ENCODE assay signal across 25 cellular contexts in genomic region chr9:129572052-129572425, GRCh38. TPM values are rescaled to one million over a fixed set of nuclear protein-coding genes. Genes with fewer than 3 reads are reported as not detected.
DNase-seq lines count a peak whose midpoint lies in the region; ATAC-seq, FAIRE-seq and TF ChIP-seq lines count a peak whose summit lies in the region.
"Had no signal": no experiment of that assay in that cellular context is flagged by ENCODE, and none has a peak within 500 bp of the region (broad histone marks: within the 10 kb centered on the region; RNA-seq: fewer than 3 reads in every experiment).

No MANE protein-coding gene starts in this region.

- H3K18ac ChIP-seq in mesenchymal stem cell (ENCODE audit: low read depth in 1 of 2, low read length in 2 of 2), result no peak overlapping the region

- TF ChIP-seq CTCF in A549 (IDR thresholded peaks at IDR 0.05) (no peak), osteoblast (IDR thresholded peaks at IDR 0.05; ENCODE audit: extremely low read depth, low read depth, low read length) (no peak)

- CTCF ChIA-PET in A549 (lab: Yijun Ruan, JAX), result interaction anchor here (0.7 to 4.2 kb wide), 17 partner anchors 9 to 440 kb away, joined by 3 to 29 read pairs (median 4); no protein-coding TSS in a partner anchor

- H3K9me3 ChIP-seq in A549 (peaks cover 18% of the 10 kb centered on the region; the same call in 2 of the 3 replicates), NT2/D1 (ENCODE audit: insufficient read depth, low read length) (peaks cover 15% of the 10 kb centered on the region; the same call in 1 of the 2 replicates), mesenchymal stem cell (ENCODE audit: control insufficient read depth, low read length) (no peaks in the 10 kb centered on the region), osteoblast (ENCODE audit: low read depth, low read length) (no peaks in the 10 kb centered on the region)
- H3K9me3 ChIP-seq: BLaER1, MG63, SJCRH30 had no signal

- no peaks in the 10 kb centered on the region for H4K20me1 ChIP-seq in osteoblast (ENCODE audit: insufficient read depth, low read length)
- H4K20me1 ChIP-seq: BLaER1 had no signal

- WGBS in A549 (ENCODE audit: missing lambda C conversion rate), result 94% methylated on average over 6 of the region's 7 CpGs
- WGBS in mesenchymal stem cell, result 98% methylated on average over 7 of the region's 7 CpGs

- no peak for ATAC-seq in A549
- ATAC-seq: CD8-positive, alpha-beta T cell had no signal

- no peak overlapping the region for H3K14ac ChIP-seq in mesenchymal stem cell (ENCODE audit: low read length in 2 of 2)

- H3K4me2 ChIP-seq in A549 (no peak overlapping the region), mesenchymal stem cell (ENCODE audit: low read length, poor library complexity, severe bottlenecking) (no peak overlapping the region), osteoblast (ENCODE audit: insufficient read depth, low read length) (no peak overlapping the region)
- H3K4me2 ChIP-seq: BLaER1 had no signal

- H3K79me2 ChIP-seq in osteoblast (ENCODE audit: insufficient read depth, low read length), result no peaks in the 10 kb centered on the region

- no peak overlapping the region for H2BK5ac ChIP-seq in mesenchymal stem cell (ENCODE audit: low read depth, low read length, poor library complexity, severe bottlenecking)

- H2BK12ac ChIP-seq in mesenchymal stem cell (ENCODE audit: low read length in 2 of 2), result peak overlapping the region in 1 of 2 experiments; percentile 98

- POLR2A ChIA-PET in A549 (lab: Yijun Ruan, JAX), result interaction anchor here (2.7 to 4.9 kb wide), 3 partner anchors 25 to 395 kb away, joined by 17 to 44 read pairs (median 21); partner anchors contain the start of gene IER5L

- H3K79me1 ChIP-seq in mesenchymal stem cell (replicated peaks; ENCODE audit: low read length, poor library complexity, severe bottlenecking), result no peaks in the 10 kb centered on the region

- no peak overlapping the region for H3K23ac ChIP-seq in mesenchymal stem cell (ENCODE audit: low read length in 2 of 2)

- H4K8ac ChIP-seq in mesenchymal stem cell (ENCODE audit: low read length), result no peak overlapping the region

- DNase-seq in A549 (ENCODE audit: low read depth in 1 of 2, low spot score in 1 of 2) (no peak), NT2/D1 (ENCODE audit: low read depth, low spot score) (no peak), mesenchymal stem cell (no peak), osteoblast (ENCODE audit: insufficient read length, low spot score, missing footprints) (no peak), OCI-M2 (lab: John Stamatoyannopoulos, UW; ENCODE audit: unreplicated experiment) (no peak), islet precursor cell (no peak), KBM-7 (no peak), hypothalamus (lab: John Stamatoyannopoulos, UW) (no peak)
- DNase-seq: CD8-positive, alpha-beta T cell; H7; Kasumi-1; MG63; NCI-H1092; NCI-H1436 treated with DMSO at 0.1 percent for 48 hours; NCI-H2029 treated with DMSO at 0.1 percent for 48 hours; NCI-H2171; NCI-H526; SJCRH30 had no signal

- no peak overlapping the region for H2BK15ac ChIP-seq in mesenchymal stem cell (ENCODE audit: low read depth, poor library complexity, severe bottlenecking)

- H3K4me3 ChIP-seq in A549 (no peak overlapping the region), NT2/D1 (ENCODE audit: insufficient read length, low read depth) (no peak overlapping the region), mesenchymal stem cell (ENCODE audit: insufficient read depth in 1 of 2, low read depth in 1 of 2, low read length in 2 of 2) (no peak overlapping the region), osteoblast (ENCODE audit: insufficient read depth, low read length) (no peak overlapping the region)
- H3K4me3 ChIP-seq: BLaER1, MG63, SJCRH30 had no signal

- H3K9ac ChIP-seq in NT2/D1 (ENCODE audit: insufficient read length, low read depth), result peak overlapping the region; percentile 21
- no peak overlapping the region for H3K9ac ChIP-seq in mesenchymal stem cell (ENCODE audit: low read length)
- H3K9ac ChIP-seq: BLaER1 had no signal

- in situ Hi-C loops in KBM-7 (cut with MboI; ENCODE audit: low pct_unique_long_range_greater_than_20kb, low sequenced_read_pairs), result no loop called here

- H4K91ac ChIP-seq in mesenchymal stem cell (ENCODE audit: low read length), result peak overlapping the region; percentile 34

- H3K27me3 ChIP-seq in NT2/D1 (ENCODE audit: insufficient read depth, insufficient read length), result no peaks in the 10 kb centered on the region
- H3K27me3 ChIP-seq in mesenchymal stem cell (ENCODE audit: control insufficient read depth in 1 of 2, insufficient read depth in 1 of 2, low read length in 2 of 2), result no peaks in the 10 kb centered on the region
- H3K27me3 ChIP-seq in osteoblast (ENCODE audit: insufficient read depth, low read length), result no peaks in the 10 kb centered on the region
- H3K27me3 ChIP-seq: MG63 had no signal

- H3K27ac ChIP-seq in A549 (peak overlapping the region; percentile 99 to 100), mesenchymal stem cell (ENCODE audit: low read length, poor library complexity, severe bottlenecking) (no peak overlapping the region), osteoblast (ENCODE audit: low read depth, low read length) (peak overlapping the region; percentile 90)
- H3K27ac ChIP-seq: BLaER1, HL-60, SJCRH30 had no signal

- H3K36me3 ChIP-seq in NT2/D1 (ENCODE audit: insufficient read depth, insufficient read length, low read length) (no peaks in the 10 kb centered on the region), mesenchymal stem cell (ENCODE audit: control insufficient read depth in 1 of 2, insufficient read depth in 2 of 2, low read depth in 1 of 2, low read length in 2 of 2) (no peaks in the 10 kb centered on the region), osteoblast (ENCODE audit: insufficient read depth, low read length) (no peaks in the 10 kb centered on the region)
- H3K36me3 ChIP-seq: BLaER1, MG63, SJCRH30 had no signal

- no peak overlapping the region for H2AK5ac ChIP-seq in mesenchymal stem cell (ENCODE audit: low read length, severe bottlenecking)

- H2BK120ac ChIP-seq in mesenchymal stem cell (ENCODE audit: low read depth, low read length), result no peak overlapping the region

- H2AFZ ChIP-seq in mesenchymal stem cell (ENCODE audit: low read depth, low read length) (no peak overlapping the region), osteoblast (ENCODE audit: low read length) (no peak overlapping the region)

- H3K4me1 ChIP-seq in A549 (peaks cover 59% of the 10 kb centered on the region), NT2/D1 (ENCODE audit: insufficient read depth, insufficient read length) (peaks cover 36% of the 10 kb centered on the region), mesenchymal stem cell (ENCODE audit: control insufficient read depth, insufficient read depth, low read depth, low read length) (peaks cover 46% of the 10 kb centered on the region), osteoblast (ENCODE audit: insufficient read depth, low read length) (peaks cover 47% of the 10 kb centered on the region)

- H3K4ac ChIP-seq in mesenchymal stem cell (ENCODE audit: low read depth in 1 of 2, low read length in 2 of 2), result no peak overlapping the region

- no peak for TF ChIP-seq POLR2A in A549 (IDR thresholded peaks at IDR 0.05; ENCODE audit: low read length)

- no peak for FAIRE-seq in A549 (lab: Jason Lieb, UNC)
- FAIRE-seq: GM12892, GM18507 had no signal

- TF ChIP-seq RAD21 in A549 (conservative IDR thresholded peaks at IDR 0.05 in 1 of 2, IDR thresholded peaks at IDR 0.05 in 1 of 2), result no peak

- TF ChIP-seq EP300 in A549 (IDR thresholded peaks at IDR 0.05), result no peak

TF ChIP-seq in A549, 52 proteins besides CTCF, POLR2A, EP300 and RAD21 (continues in another document):
- TF ChIP-seq MAFK (IDR thresholded peaks at IDR 0.05; ENCODE audit: partially characterized antibody) (no peak), CHD4 (IDR thresholded peaks at IDR 0.05; ENCODE audit: borderline replicate concordance) (no peak), BHLHE40 (IDR thresholded peaks at IDR 0.05; ENCODE audit: low read depth, low read length) (no peak), JUN (IDR thresholded peaks at IDR 0.05) (no peak), MAZ (IDR thresholded peaks at IDR 0.05; ENCODE audit: borderline replicate concordance, low read depth, low read length) (no peak), TFCP2L1 (CRISPR knock-in tag; IDR thresholded peaks at IDR 0.05) (no peak), USF2 (IDR thresholded peaks at IDR 0.05) (no peak), FOXS1 (CRISPR knock-in tag; IDR thresholded peaks at IDR 0.05) (no peak), CEBPB (IDR thresholded peaks at IDR 0.05) (no peak)
- TF ChIP-seq, protein P1, sequence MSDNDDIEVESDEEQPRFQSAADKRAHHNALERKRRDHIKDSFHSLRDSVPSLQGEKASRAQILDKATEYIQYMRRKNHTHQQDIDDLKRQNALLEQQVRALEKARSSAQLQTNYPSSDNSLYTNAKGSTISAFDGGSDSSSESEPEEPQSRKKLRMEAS (IDR thresholded peaks at IDR 0.05), result no peak

RNA-seq across cellular contexts. Expression of gene C9orf50, which starts 48.9 kb away (rescaled TPM):
- polyA plus RNA-seq in A549 (2011; rRNA removed) (0.10 TPM in 1 of 2 replicates, not detected in the other), A549 (2017; fragmentation: RNase III; extraction: RNeasy Plus Mini Kit Qiagen cat#74134 plus additional on column Dnase treatment) (0.05 TPM in 1 of 3 replicates, not detected in the others)
- polyA plus RNA-seq in A549 (2012; cell fraction: cytosol; rRNA removed), result 0.08 TPM in 1 of 2 replicates, not detected in the other
- 0.07 TPM in 1 of 2 replicates, not detected in the other for polyA plus RNA-seq in A549 (2012; cell fraction: nucleus; rRNA removed)
- not detected in 2 replicates for polyA minus RNA-seq in A549 (2011; rRNA and poly(A)+ RNA removed)
- polyA plus RNA-seq in mesenchymal stem cell (2013, experiment 1 of 2), result 0.03 TPM
- polyA plus RNA-seq in mesenchymal stem cell (2013, experiment 2 of 2), result 0.04 TPM
- under 0.01 and 0.36 TPM in 2 replicates for total RNA-seq in osteoblast
- total RNA-seq: A172, H7, HT1080, SJCRH30 had no signal
- polyA plus RNA-seq: IgD-negative memory B cell had no signal

RNA-seq across cellular contexts. Expression of gene NTMT1, which starts 53.9 kb away (rescaled TPM):
- polyA plus RNA-seq in A549 (2011; rRNA removed), result 39.2 and 49.4 TPM in 2 replicates
- 114 and 118 TPM in 2 replicates for polyA plus RNA-seq in A549 (2012; cell fraction: cytosol; rRNA removed)
- polyA plus RNA-seq in A549 (2012; cell fraction: nucleus; rRNA removed), result 71.4 and 87.0 TPM in 2 replicates
- polyA plus RNA-seq in A549 (2017; fragmentation: RNase III; extraction: RNeasy Plus Mini Kit Qiagen cat#74134 plus additional on column Dnase treatment), result 75.8 to 96.4 TPM (median 92.2 TPM) in 3 replicates
- polyA minus RNA-seq in A549 (2011; rRNA and poly(A)+ RNA removed), result 29.6 and 37.6 TPM in 2 replicates
- polyA plus RNA-seq in mesenchymal stem cell (2013, experiment 1 of 2), result 38.5 TPM
- polyA plus RNA-seq in mesenchymal stem cell (2013, experiment 2 of 2), result 39.6 TPM
- total RNA-seq in osteoblast, result 26.4 and 28.6 TPM in 2 replicates
